1 cellular context compared by ENCODE assay signal in genomic region chr14:24366375-24366663, GRCh38.
TF ChIP-seq lines count a peak whose summit lies in the region.

No MANE protein-coding gene starts in this region.

TF ChIP-seq in HepG2, 621 proteins besides CTCF, POLR2A, EP300 and RAD21 (continued from another document):
- TF ChIP-seq AFF4 (CRISPR knock-in tag; IDR thresholded peaks at IDR 0.05), result no peak
- no peak for TF ChIP-seq ZNF263 (CRISPR knock-in tag; IDR thresholded peaks at IDR 0.05)
- TF ChIP-seq, protein P1, sequence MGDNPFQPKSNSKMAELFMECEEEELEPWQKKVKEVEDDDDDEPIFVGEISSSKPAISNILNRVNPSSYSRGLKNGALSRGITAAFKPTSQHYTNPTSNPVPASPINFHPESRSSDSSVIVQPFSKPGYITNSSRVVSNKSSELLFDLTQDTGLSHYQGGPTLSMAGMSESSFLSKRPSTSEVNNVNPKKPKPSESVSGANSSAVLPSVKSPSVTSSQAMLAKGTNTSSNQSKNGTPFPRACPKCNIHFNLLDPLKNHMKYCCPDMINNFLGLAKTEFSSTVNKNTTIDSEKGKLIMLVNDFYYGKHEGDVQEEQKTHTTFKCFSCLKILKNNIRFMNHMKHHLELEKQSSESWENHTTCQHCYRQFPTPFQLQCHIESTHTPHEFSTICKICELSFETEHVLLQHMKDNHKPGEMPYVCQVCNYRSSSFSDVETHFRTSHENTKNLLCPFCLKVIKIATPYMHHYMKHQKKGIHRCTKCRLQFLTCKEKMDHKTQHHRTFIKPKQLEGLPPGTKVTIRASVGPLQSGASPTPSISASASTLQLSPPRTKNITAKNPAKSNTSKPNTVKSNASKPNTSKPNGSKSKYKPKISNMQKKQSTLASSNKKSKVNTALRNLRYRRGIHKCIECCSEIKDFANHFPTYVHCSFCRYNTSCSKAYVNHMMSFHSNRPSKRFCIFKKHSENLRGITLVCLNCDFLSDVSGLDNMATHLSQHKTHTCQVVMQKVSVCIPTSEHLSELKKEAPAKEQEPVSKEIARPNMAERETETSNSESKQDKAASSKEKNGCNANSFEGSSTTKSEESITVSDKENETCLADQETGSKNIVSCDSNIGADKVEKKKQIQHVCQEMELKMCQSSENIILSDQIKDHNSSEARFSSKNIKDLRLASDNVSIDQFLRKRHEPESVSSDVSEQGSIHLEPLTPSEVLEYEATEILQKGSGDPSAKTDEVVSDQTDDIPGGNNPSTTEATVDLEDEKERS (CRISPR knock-in tag; IDR thresholded peaks at IDR 0.05), result no peak
- TF ChIP-seq ZNF558 (CRISPR knock-in tag; IDR thresholded peaks at IDR 0.05; ENCODE audit: borderline replicate concordance), result no peak
- TF ChIP-seq MYNN (CRISPR knock-in tag; IDR thresholded peaks at IDR 0.05; ENCODE audit: low read depth), result no peak
- TF ChIP-seq RFX3 (CRISPR knock-in tag; IDR thresholded peaks at IDR 0.05), result no peak
- no peak for TF ChIP-seq NFYC (CRISPR knock-in tag; IDR thresholded peaks at IDR 0.05)
- TF ChIP-seq ZNF230 (CRISPR knock-in tag; IDR thresholded peaks at IDR 0.05), result no peak
- no peak for TF ChIP-seq ZNF569 (CRISPR knock-in tag; IDR thresholded peaks at IDR 0.05; ENCODE audit: borderline replicate concordance)
- TF ChIP-seq ZBTB46 (CRISPR knock-in tag; IDR thresholded peaks at IDR 0.05; ENCODE audit: borderline replicate concordance), result no peak
- no peak for TF ChIP-seq PREB (CRISPR knock-in tag; IDR thresholded peaks at IDR 0.05)
- no peak for TF ChIP-seq PRMT3 (CRISPR knock-in tag; IDR thresholded peaks at IDR 0.05; ENCODE audit: borderline replicate concordance, low read depth)
- TF ChIP-seq U2AF2 (IDR thresholded peaks at IDR 0.05; ENCODE audit: low read depth, low read length), result 0 out of 2 replicates have a peak, but pooled peaks have one; percentile 49
- TF ChIP-seq ETV6 (CRISPR knock-in tag; conservative IDR thresholded peaks at IDR 0.05), result no peak
- TF ChIP-seq RORA (CRISPR knock-in tag; IDR thresholded peaks at IDR 0.05), result no peak
- no peak for TF ChIP-seq HOXA5 (CRISPR knock-in tag; IDR thresholded peaks at IDR 0.05)
- no peak for TF ChIP-seq KLF16 (CRISPR knock-in tag; IDR thresholded peaks at IDR 0.05)
